Comparison of ENCODE assay signal across 20 cellular contexts in the genomic region with DNA sequence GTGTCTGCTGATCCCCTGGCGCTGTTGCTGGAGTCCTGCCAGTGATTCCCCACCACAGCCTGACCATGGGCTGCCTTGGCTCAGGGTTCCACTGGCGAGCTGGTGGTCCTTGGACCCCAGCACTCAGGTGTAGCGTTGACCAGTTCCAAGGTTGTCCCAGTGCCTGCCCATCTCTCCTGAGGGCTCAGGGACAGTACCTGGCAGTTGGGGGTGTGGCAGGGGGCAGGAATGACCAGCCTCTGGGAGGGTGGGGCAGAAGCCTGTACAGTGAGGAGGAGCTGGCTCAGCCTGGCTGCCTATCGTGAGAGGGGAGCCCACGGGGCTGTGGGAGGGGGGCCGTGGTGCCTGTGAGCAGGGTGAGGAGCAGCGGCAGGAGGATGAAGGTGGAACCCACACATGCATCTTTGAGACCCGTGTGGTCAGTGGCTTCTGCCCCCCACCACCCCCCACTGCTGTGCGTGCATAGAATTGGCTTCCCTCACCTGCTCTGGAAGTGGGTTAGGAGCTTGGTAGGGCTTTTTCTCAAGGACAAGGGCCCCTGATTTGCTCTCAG.
"Had no signal": no experiment of that assay in that cellular context is flagged by ENCODE, and none has a peak within 500 bp of the region (broad histone marks: within the 10 kb centered on the region; RNA-seq: fewer than 3 reads in every experiment).

No MANE protein-coding gene starts in this region.

- H3K27ac ChIP-seq: HL-60, SJSA1, SK-N-MC had no signal

- H3K36me3 ChIP-seq: MG63 had no signal

- H3K27me3 Mint-ChIP-seq: T-cell had no signal

- H3K27me3 ChIP-seq: MG63, SJSA1 had no signal

- H3K4me1 Mint-ChIP-seq: T-cell had no signal

- H3K9me3 ChIP-seq: MG63, SJSA1 had no signal

- H3K9me3 Mint-ChIP-seq: T-cell had no signal

- H3K27ac Mint-ChIP-seq: T-cell had no signal

- DNase-seq: KBM-7, MG63, NCI-H1092, NCI-H1105 treated with DMSO at 0.1 percent for 48 hours, NCI-H1417 treated with DMSO at 0.1 percent for 48 hours, NCI-H146, NCI-H1694 treated with DMSO at 0.1 percent for 48 hours, NCI-H1930, NCI-H2081, NCI-H2107, NCI-H2227 treated with DMSO at 0.1 percent for 48 hours, NCI-H524 treated with DMSO at 0.1 percent for 48 hours, NCI-H69, NCI-H774, RPMI8226, SHP77 treated with DMSO at 0.1 percent for 48 hours, T-cell had no signal

- H3K4me3 ChIP-seq: MG63, SJSA1, SK-N-MC had no signal

- ATAC-seq: T-cell had no signal

- H3K4me3 Mint-ChIP-seq: T-cell had no signal
